Comparison of ENCODE assay signal across 9 cellular contexts in the genomic region with DNA sequence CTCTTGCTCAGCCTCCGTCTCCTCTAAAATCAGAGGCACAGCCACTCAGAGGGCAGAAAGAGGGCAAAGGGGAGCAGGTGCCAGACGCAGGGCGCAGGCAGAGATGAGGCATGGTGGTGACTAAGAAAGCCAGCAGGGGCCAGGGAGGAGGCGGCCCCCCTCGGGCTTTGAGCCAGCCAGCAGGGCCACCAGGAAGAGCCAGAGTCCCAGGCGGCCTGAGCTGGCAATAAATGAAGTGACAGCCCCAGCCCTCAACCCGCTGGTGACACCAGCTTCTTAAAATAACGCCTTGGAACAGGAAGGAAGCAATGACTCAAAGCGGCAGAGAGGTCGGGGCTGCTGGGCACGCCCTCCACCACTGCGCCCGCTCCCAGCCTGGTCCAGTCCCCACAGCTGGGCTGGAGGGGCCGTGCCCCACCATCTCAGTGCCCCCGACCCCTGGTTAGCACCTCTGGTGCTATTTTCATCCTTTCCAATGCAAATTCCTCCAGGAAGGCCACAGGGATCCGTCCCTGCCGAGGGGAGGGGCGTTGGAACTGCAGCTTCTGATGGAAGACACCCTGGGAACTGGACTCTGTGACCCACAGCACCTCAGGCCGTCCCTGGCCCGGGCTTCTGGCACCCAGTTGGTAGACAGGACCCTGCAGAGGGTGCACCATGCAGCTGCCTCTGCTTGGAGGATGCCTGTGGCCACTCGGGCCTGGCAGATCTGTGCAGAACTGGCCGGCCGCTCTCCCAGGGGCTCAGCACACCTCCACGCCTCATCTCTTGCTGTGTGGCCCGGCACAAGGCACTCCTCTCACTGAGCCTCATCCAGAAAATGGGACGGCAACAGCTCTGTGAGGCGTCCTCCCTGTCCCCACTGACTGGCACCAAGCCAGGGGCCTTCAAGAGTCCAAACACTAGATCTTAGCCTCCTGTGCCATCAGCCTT.
A peak's percentile ranks its signal among the peaks of the same experiment; 100 is the strongest.
DNase-seq lines count a peak whose midpoint lies in the region; ATAC-seq lines count a peak whose summit lies in the region.
"Had no signal": no experiment of that assay in that cellular context is flagged by ENCODE, and none has a peak within 500 bp of the region (broad histone marks: within the 10 kb centered on the region; RNA-seq: fewer than 3 reads in every experiment).

No MANE protein-coding gene starts in this region.

- ATAC-seq in GM19395 (IDR thresholded peaks at IDR 0.05; ENCODE audit: unreplicated experiment) (peak; percentile 85), HG03460 (IDR thresholded peaks at IDR 0.05; ENCODE audit: unreplicated experiment) (peak; percentile 70)

- DNase-seq in T-helper 2 cell = peak; percentile 34 to 93 (median 65)
- peak in 36 of 56 donors; percentile 22 to 80 (median 50) for DNase-seq in amygdala (lab: John Stamatoyannopoulos, UW)
- DNase-seq in iris pigment epithelial cell (ENCODE audit: low read depth) = peak; percentile 39
- DNase-seq in stimulated activated CD4-positive, alpha-beta T cell treated with anti-CD3 and anti-CD28 coated beads, Interleukin-4, amount 100 ng/mL, for 1 hour = peak; percentile 72
- DNase-seq in superior temporal gyrus (ENCODE audit: extremely low spot score) = no peak

- no peaks in the 10 kb centered on the region for H3K9me3 ChIP-seq in BLaER1

- H3K27ac ChIP-seq in BLaER1 = peak overlapping the region; percentile 92
- H3K27ac ChIP-seq: KMS-11 had no signal

- H4K20me1 ChIP-seq in BLaER1 = peaks cover 98% of the 10 kb centered on the region

- H3K36me3 ChIP-seq in BLaER1 = peaks cover 22% of the 10 kb centered on the region

- no peaks in the 10 kb centered on the region for H3K27me3 ChIP-seq in BLaER1

- H3K4me1 ChIP-seq in BLaER1 = peaks cover 98% of the 10 kb centered on the region

- H3K4me2 ChIP-seq in BLaER1 = peak overlapping the region; percentile 99
- H3K4me2 ChIP-seq: KMS-11 had no signal

- H3K9ac ChIP-seq in BLaER1 = peak overlapping the region; percentile 77
- H3K9ac ChIP-seq: KMS-11 had no signal

- peak overlapping the region; percentile 59 for H3K4me3 ChIP-seq in BLaER1
